2 cellular contexts compared by ENCODE assay signal in the genomic region with DNA sequence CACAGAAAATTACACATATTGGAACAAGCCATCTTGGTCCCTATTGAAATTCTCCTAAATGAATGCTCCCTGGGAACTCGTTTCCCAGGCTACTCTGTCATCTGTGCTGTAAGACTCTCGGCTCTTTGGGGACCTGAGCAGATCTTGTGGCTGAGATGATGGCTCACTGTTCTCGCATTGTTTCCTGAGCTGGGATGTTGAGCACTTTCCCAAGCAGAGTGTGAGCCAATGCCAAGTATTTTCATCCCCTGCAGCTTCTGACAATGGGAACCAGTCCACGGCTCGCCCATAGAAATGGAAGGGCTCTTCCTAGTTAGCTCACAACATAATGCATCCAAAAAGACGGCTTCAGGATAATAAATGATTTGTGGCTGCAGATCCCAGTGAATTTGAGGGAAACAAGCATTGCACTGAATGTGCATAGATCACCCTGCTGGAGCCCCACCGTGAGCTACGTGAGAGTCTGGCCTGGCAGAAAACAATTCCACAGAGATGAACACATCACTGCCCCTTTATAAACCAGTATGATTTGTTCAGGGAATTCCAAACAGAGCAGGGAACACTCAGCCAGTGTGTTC.
TF ChIP-seq lines count a peak whose summit lies in the region.

No MANE protein-coding gene starts in this region.

TF ChIP-seq in GM23338, 12 proteins besides CTCF, POLR2A, EP300 and RAD21 (continues in another document):
- TF ChIP-seq ZNF462 (CRISPR knock-in tag; IDR thresholded peaks at IDR 0.05) (no peak), STAT1 (IDR thresholded peaks at IDR 0.05; ENCODE audit: unreplicated experiment) (no peak), ZNF114 (CRISPR knock-in tag; IDR thresholded peaks at IDR 0.05) (no peak), NANOG (IDR thresholded peaks at IDR 0.05; ENCODE audit: borderline replicate concordance) (no peak), CREB1 (CRISPR knock-in tag; IDR thresholded peaks at IDR 0.05; ENCODE audit: low read depth) (no peak), ETS1 (IDR thresholded peaks at IDR 0.05) (no peak), ZNF331 (CRISPR knock-in tag; IDR thresholded peaks at IDR 0.05; ENCODE audit: low read depth) (no peak), JUNB (IDR thresholded peaks at IDR 0.05; ENCODE audit: unreplicated experiment) (no peak)
- TF ChIP-seq, protein P1, sequence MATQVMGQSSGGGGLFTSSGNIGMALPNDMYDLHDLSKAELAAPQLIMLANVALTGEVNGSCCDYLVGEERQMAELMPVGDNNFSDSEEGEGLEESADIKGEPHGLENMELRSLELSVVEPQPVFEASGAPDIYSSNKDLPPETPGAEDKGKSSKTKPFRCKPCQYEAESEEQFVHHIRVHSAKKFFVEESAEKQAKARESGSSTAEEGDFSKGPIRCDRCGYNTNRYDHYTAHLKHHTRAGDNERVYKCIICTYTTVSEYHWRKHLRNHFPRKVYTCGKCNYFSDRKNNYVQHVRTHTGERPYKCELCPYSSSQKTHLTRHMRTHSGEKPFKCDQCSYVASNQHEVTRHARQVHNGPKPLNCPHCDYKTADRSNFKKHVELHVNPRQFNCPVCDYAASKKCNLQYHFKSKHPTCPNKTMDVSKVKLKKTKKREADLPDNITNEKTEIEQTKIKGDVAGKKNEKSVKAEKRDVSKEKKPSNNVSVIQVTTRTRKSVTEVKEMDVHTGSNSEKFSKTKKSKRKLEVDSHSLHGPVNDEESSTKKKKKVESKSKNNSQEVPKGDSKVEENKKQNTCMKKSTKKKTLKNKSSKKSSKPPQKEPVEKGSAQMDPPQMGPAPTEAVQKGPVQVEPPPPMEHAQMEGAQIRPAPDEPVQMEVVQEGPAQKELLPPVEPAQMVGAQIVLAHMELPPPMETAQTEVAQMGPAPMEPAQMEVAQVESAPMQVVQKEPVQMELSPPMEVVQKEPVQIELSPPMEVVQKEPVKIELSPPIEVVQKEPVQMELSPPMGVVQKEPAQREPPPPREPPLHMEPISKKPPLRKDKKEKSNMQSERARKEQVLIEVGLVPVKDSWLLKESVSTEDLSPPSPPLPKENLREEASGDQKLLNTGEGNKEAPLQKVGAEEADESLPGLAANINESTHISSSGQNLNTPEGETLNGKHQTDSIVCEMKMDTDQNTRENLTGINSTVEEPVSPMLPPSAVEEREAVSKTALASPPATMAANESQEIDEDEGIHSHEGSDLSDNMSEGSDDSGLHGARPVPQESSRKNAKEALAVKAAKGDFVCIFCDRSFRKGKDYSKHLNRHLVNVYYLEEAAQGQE (IDR thresholded peaks at IDR 0.05; ENCODE audit: unreplicated experiment): no peak

TF ChIP-seq in H1, 55 proteins besides CTCF, POLR2A, EP300 and RAD21:
- TF ChIP-seq, protein P2, sequence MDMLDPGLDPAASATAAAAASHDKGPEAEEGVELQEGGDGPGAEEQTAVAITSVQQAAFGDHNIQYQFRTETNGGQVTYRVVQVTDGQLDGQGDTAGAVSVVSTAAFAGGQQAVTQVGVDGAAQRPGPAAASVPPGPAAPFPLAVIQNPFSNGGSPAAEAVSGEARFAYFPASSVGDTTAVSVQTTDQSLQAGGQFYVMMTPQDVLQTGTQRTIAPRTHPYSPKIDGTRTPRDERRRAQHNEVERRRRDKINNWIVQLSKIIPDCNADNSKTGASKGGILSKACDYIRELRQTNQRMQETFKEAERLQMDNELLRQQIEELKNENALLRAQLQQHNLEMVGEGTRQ (IDR thresholded peaks at IDR 0.05; ENCODE audit: low read length): no peak
- TF ChIP-seq KDM4A (IDR thresholded peaks at IDR 0.05; ENCODE audit: low read depth, low read length, severe bottlenecking) (no peak), TBP (IDR thresholded peaks at IDR 0.05; ENCODE audit: low read depth, low read length) (no peak), CBX8 (IDR thresholded peaks at IDR 0.05; ENCODE audit: borderline replicate concordance, low read depth, low read length) (no peak), YY1 (IDR thresholded peaks at IDR 0.05; ENCODE audit: low read depth, low read length) (no peak), CEBPB (IDR thresholded peaks at IDR 0.05; ENCODE audit: low read depth, low read length) (no peak), CTBP2 (IDR thresholded peaks at IDR 0.05; ENCODE audit: borderline replicate concordance, insufficient read depth, insufficient read length, low read length) (no peak), MAFK (IDR thresholded peaks at IDR 0.05; ENCODE audit: low read depth, low read length) (no peak), SIRT6 (IDR thresholded peaks at IDR 0.05; ENCODE audit: low read length) (no peak), NANOG (IDR thresholded peaks at IDR 0.05; ENCODE audit: insufficient read depth, low read depth, low read length, poor library complexity, severe bottlenecking) (no peak), CREB1 (IDR thresholded peaks at IDR 0.05) (no peak), JUND (IDR thresholded peaks at IDR 0.05; ENCODE audit: low read length) (no peak), POLR2AphosphoS5 (IDR thresholded peaks at IDR 0.05; ENCODE audit: low read depth, low read length) (no peak)
- TF ChIP-seq, protein P3, sequence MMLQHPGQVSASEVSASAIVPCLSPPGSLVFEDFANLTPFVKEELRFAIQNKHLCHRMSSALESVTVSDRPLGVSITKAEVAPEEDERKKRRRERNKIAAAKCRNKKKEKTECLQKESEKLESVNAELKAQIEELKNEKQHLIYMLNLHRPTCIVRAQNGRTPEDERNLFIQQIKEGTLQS (IDR thresholded peaks at IDR 0.05; ENCODE audit: insufficient read depth, low read depth, low read length): no peak
